19 cellular contexts compared by ENCODE assay signal in the genomic region with DNA sequence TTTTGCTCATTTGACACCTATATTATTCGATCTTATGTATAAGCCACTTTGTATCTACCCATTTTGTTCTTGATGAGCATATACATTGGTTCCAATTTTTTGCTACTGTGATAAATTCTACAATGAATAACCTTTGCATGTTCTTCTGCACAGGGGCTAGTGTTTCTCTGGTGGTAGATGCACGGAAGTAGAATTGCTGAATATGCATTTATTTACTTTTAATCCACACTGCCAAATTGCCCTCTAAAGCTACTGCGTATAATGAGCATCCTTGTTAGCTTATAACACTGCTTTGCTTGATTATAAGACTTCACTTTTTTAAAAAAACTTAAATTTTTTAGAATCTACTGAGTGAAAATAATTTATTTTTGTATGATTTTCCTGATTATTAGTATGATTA.
"Had no signal": no experiment of that assay in that cellular context is flagged by ENCODE, and none has a peak within 500 bp of the region (broad histone marks: within the 10 kb centered on the region; RNA-seq: fewer than 3 reads in every experiment).

No MANE protein-coding gene starts in this region.

- H3K4me3 ChIP-seq: MG63 had no signal

- ATAC-seq: SK-N-SH treated with all-trans-retinoic acid at 6 μM for 48 hours had no signal

- H3K36me3 ChIP-seq: MG63 had no signal

- H3K27me3 ChIP-seq: MG63 had no signal

- FAIRE-seq: RCC 7860 had no signal

- DNase-seq: Karpas-422, KG1, MG63, NCI-H1092, NCI-H1105 treated with DMSO at 0.1 percent for 48 hours, NCI-H1417 treated with DMSO at 0.1 percent for 48 hours, NCI-H187, NCI-H2029, NCI-H2081 treated with DMSO at 0.1 percent for 48 hours, NCI-H2171, NCI-H226, NCI-H446, NCI-H510A, NCI-H524 treated with DMSO at 0.1 percent for 48 hours, NCI-H69, NCI-H774, RPMI8226 had no signal

- H3K9me3 ChIP-seq: MG63 had no signal
